In the genomic region with DNA sequence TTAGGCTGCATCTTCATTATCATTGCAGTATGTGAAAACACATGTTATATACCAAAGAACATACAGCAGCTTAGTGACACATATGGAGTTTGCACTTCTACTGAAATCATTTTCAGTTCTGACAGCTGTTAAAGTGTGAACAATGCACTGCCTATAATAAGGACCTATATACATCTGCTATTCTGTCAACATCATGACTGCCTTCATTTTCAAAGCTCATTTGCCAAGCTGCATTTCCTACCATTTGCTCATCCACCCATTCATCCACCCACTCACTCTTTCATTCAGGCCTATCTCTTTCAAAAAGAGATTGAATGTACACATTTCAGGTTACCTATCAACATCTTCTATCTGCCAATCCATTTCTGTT, we compare ENCODE assay signal across 20 cellular contexts.
DNase-seq lines count a peak whose midpoint lies in the region; ATAC-seq and TF ChIP-seq lines count a peak whose summit lies in the region.
"Had no signal": no experiment of that assay in that cellular context is flagged by ENCODE, and none has a peak within 500 bp of the region (broad histone marks: within the 10 kb centered on the region; RNA-seq: fewer than 3 reads in every experiment).

No MANE protein-coding gene starts in this region.

- no peak for TF ChIP-seq CTCF in fibroblast of mammary gland (conservative IDR thresholded peaks at IDR 0.05; ENCODE audit: control insufficient read depth, insufficient read depth, low read depth, low read length)

- H3K9me3 Mint-ChIP-seq in activated naive CD4-positive, alpha-beta T cell treated with anti-CD3 and anti-CD28 coated beads, Interleukin-2, amount 50 U/mL, for 24 hours, result peaks cover 14% of the 10 kb centered on the region
- H3K9me3 Mint-ChIP-seq in effector memory CD8-positive, alpha-beta T cell, result peaks cover 5 to 7% of the 10 kb centered on the region in 2 donors
- H3K9me3 Mint-ChIP-seq: CD8-positive, alpha-beta T cell had no signal

- peaks cover 83% of the 10 kb centered on the region for H3K4me1 Mint-ChIP-seq in activated naive CD4-positive, alpha-beta T cell treated with anti-CD3 and anti-CD28 coated beads, Interleukin-2, amount 50 U/mL, for 24 hours
- peaks cover 28 to 52% of the 10 kb centered on the region in 2 donors for H3K4me1 Mint-ChIP-seq in effector memory CD8-positive, alpha-beta T cell (ENCODE audit: low read depth in 2 of 2)

- DNase-seq in activated naive CD4-positive, alpha-beta T cell (lab: John Stamatoyannopoulos, UW), result no peak
- DNase-seq in fibroblast of mammary gland (ENCODE audit: low read depth) (peak; percentile 51), NCI-H1105 treated with DMSO at 0.1 percent for 48 hours (lab: John Stamatoyannopoulos, UW) (no peak), NCI-H345 (lab: John Stamatoyannopoulos, UW) (no peak), NCI-H2107 treated with DMSO at 0.1 percent for 48 hours (lab: John Stamatoyannopoulos, UW; ENCODE audit: unreplicated experiment) (no peak)
- DNase-seq in effector memory CD8-positive, alpha-beta T cell, result no peak
- DNase-seq: activated CD4-positive, alpha-beta T cell treated with anti-CD3 and anti-CD28 coated beads for 1 hour; CD8-positive, alpha-beta T cell; DMS79 treated with DMSO at 0.1 percent for 48 hours; left cardiac atrium; NCI-H2029 treated with DMSO at 0.1 percent for 48 hours; NCI-H774; nucleus accumbens; PC-3; substantia nigra; T-helper 9 cell had no signal

- no peak overlapping the region for H3K4me3 ChIP-seq in fibroblast of mammary gland (ENCODE audit: control insufficient read depth, low read depth, low read length)
- H3K4me3 ChIP-seq: right atrium auricular region, SJSA1 had no signal

- H3K36me3 Mint-ChIP-seq in activated naive CD4-positive, alpha-beta T cell treated with anti-CD3 and anti-CD28 coated beads, Interleukin-2, amount 50 U/mL, for 24 hours, result peaks cover 10% of the 10 kb centered on the region
- peaks cover 4% of the 10 kb centered on the region for H3K36me3 Mint-ChIP-seq in effector memory CD8-positive, alpha-beta T cell (ENCODE audit: insufficient read depth)
- H3K36me3 Mint-ChIP-seq: CD8-positive, alpha-beta T cell had no signal

- ATAC-seq in HG03064 (IDR thresholded peaks at IDR 0.05; ENCODE audit: low read depth, unreplicated experiment), result peak; percentile 49
- no peak for ATAC-seq in effector memory CD8-positive, alpha-beta T cell (replicated peaks)
- ATAC-seq: CD8-positive, alpha-beta T cell; left cardiac atrium; PC-3 had no signal

- peak overlapping the region; percentile 92 for H3K27ac Mint-ChIP-seq in activated naive CD4-positive, alpha-beta T cell treated with anti-CD3 and anti-CD28 coated beads, Interleukin-2, amount 50 U/mL, for 24 hours
- H3K27ac Mint-ChIP-seq in effector memory CD8-positive, alpha-beta T cell, result no peak overlapping the region
- H3K27ac Mint-ChIP-seq: CD8-positive, alpha-beta T cell had no signal

- no peaks in the 10 kb centered on the region for H3K27me3 Mint-ChIP-seq in activated naive CD4-positive, alpha-beta T cell treated with anti-CD3 and anti-CD28 coated beads, Interleukin-2, amount 50 U/mL, for 24 hours
- H3K27me3 Mint-ChIP-seq in effector memory CD8-positive, alpha-beta T cell, result no peaks in the 10 kb centered on the region

- peak overlapping the region; percentile 19 for H3K4me3 Mint-ChIP-seq in activated naive CD4-positive, alpha-beta T cell treated with anti-CD3 and anti-CD28 coated beads, Interleukin-2, amount 50 U/mL, for 24 hours
- H3K4me3 Mint-ChIP-seq in effector memory CD8-positive, alpha-beta T cell, result no peak overlapping the region
- H3K4me3 Mint-ChIP-seq: CD8-positive, alpha-beta T cell had no signal
